Comparison of ENCODE assay signal across 8 cellular contexts in the genomic region with DNA sequence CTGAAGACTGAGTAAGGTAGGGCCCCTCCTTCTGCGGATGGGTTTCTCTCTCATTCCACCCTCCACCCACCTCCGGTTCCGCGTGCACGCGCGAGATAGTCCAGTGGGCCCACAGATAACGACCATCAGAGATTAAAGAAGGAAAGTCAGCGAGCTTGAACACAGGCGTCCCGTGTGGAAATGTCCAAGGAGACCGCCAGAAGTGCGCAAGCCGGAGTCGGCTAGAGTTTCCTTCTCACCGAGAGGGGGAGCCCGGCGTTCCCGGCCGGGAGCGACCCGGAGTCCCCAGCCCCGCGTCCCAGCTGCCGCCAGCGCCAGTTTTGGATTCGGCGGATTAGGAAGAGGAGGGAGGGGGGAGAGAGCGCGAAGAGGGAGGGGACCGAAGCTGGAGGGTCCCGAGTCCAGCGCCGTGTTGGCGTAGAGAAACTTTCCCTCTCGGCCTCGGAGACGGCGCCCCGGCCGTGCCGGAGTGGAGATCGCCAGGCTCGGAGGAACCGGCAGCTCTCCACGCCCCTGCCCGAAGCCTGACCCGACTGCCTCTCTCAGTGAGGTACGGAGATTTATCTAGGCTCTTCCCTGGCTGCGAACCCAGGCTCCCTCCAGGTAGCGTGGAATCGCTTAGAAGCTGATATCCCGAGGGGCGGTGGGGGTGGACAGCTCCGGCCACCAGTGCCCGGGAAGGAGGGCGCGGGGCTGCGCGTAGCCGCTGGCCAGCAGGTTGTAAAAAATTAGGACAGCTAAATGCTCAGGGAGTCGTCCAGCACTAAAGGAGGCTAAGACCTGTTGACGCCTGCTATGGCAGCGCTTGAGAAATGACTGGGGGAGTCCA. TPM values are rescaled to one million over a fixed set of nuclear protein-coding genes. Genes with fewer than 3 reads are reported as not detected.
DNase-seq lines count a peak whose midpoint lies in the region; ATAC-seq and TF ChIP-seq lines count a peak whose summit lies in the region.

GULP1 (plus strand) TSS at position 258 of the 829 bp plus-strand sequence. CDS start 185,829 bp downstream, outside the sequence.

- no peak for ATAC-seq in GM19328 (IDR thresholded peaks at IDR 0.05; ENCODE audit: unreplicated experiment)

- H3K27me3 ChIP-seq in Peyer's patch (no peaks in the 10 kb centered on the region), skeletal muscle satellite cell (ENCODE audit: control insufficient read depth, insufficient read depth, low read length) (no peaks in the 10 kb centered on the region)

- no peaks in the 10 kb centered on the region for H3K9me3 ChIP-seq in HEK293 (ENCODE audit: control insufficient read depth, insufficient read depth, low read depth, low read length)
- H3K9me3 ChIP-seq in Peyer's patch = no peaks in the 10 kb centered on the region
- H3K9me3 ChIP-seq in skeletal muscle satellite cell (replicated peaks; ENCODE audit: low read length) = no peaks in the 10 kb centered on the region

- peaks cover 12% of the 10 kb centered on the region for H3K4me1 ChIP-seq in HEK293 (ENCODE audit: control insufficient read depth, insufficient read depth, low read length)
- no peaks in the 10 kb centered on the region for H3K4me1 ChIP-seq in Peyer's patch
- peaks cover 32% of the 10 kb centered on the region for H3K4me1 ChIP-seq in skeletal muscle satellite cell (ENCODE audit: control insufficient read depth, insufficient read depth, low read length)

- H3K36me3 ChIP-seq in HEK293 (ENCODE audit: control insufficient read depth in 2 of 2, insufficient read depth in 1 of 2, low read length in 2 of 2) (no peaks in the 10 kb centered on the region), Peyer's patch (no peaks in the 10 kb centered on the region), skeletal muscle satellite cell (ENCODE audit: insufficient read depth, low read length) (no peaks in the 10 kb centered on the region)

- CTCF ChIA-PET in HEK293 (lab: Yijun Ruan, JAX) = interaction anchor here (0.6 to 2.2 kb wide), 18 partner anchors 9 to 1319 kb away, joined by 3 to 10 read pairs (median 4); no protein-coding TSS in a partner anchor

- H3K27ac ChIP-seq in HEK293 (ENCODE audit: extremely low read depth, low read depth, low read length) (peak within 1 kb of the TSS; percentile 88), Peyer's patch (peak within 1 kb of the TSS; percentile 65 to 96 (median 90))

- POLR2A ChIA-PET in HEK293 (lab: Yijun Ruan, JAX) = interaction anchor here (0.9 to 3.1 kb wide), 19 partner anchors 10 to 297 kb away, joined by 3 to 22 read pairs (median 4); no protein-coding TSS in a partner anchor

- H3K4me3 ChIP-seq in HEK293 (ENCODE audit: low read depth, low read length) (peak within 1 kb of the TSS; percentile 82), Peyer's patch (peak within 1 kb of the TSS; percentile 32 to 69 (median 59)), skeletal muscle satellite cell (ENCODE audit: low read length) (peak within 1 kb of the TSS; percentile 94)

- TF ChIP-seq CTCF in HEK293 (tag by site-specific recombination; IDR thresholded peaks at IDR 0.05) (peak; percentile 85), Peyer's patch (IDR thresholded peaks at IDR 0.05) (peak in 4 of 6 experiments; percentile 45 to 68 (median 66))

- H3K9ac ChIP-seq in skeletal muscle satellite cell (ENCODE audit: low read depth, low read length) = peak within 1 kb of the TSS; percentile 92

- DNase-seq in C1 segment of cervical spinal cord (lab: John Stamatoyannopoulos, UW) (peak in 11 of 14 donors; percentile 5 to 70 (median 45)), Peyer's patch (peak in 2 of 3 donors; percentile 78 to 86), cerebellar cortex (ENCODE audit: low spot score) (peak; percentile 53), iPS-NIHi7 (ENCODE audit: extremely low spot score) (peak; percentile 79), NCI-H2107 treated with DMSO at 0.1 percent for 48 hours (lab: John Stamatoyannopoulos, UW; ENCODE audit: unreplicated experiment) (no peak)

- H3K4me2 ChIP-seq in skeletal muscle satellite cell (ENCODE audit: low read length) = peak within 1 kb of the TSS; percentile 95

- no peak for TF ChIP-seq POLR2A in Peyer's patch (IDR thresholded peaks at IDR 0.05)

TF ChIP-seq in HEK293, 187 proteins besides CTCF, POLR2A, EP300 and RAD21 (continues in another document):
- no peak for TF ChIP-seq ZNF580 (tag by site-specific recombination; IDR thresholded peaks at IDR 0.05)
- TF ChIP-seq ZNF510 (tag by site-specific recombination; IDR thresholded peaks at IDR 0.05; ENCODE audit: insufficient replicate concordance) = no peak
- TF ChIP-seq ZNF747 (tag by site-specific recombination; IDR thresholded peaks at IDR 0.05) = no peak
- no peak for TF ChIP-seq PRDM4 (tag by site-specific recombination; IDR thresholded peaks at IDR 0.05)
- peak; percentile 82 for TF ChIP-seq IKZF3 (tag by site-specific recombination; IDR thresholded peaks at IDR 0.05)
- TF ChIP-seq BCL6B (tag by site-specific recombination; IDR thresholded peaks at IDR 0.05) = no peak
- TF ChIP-seq ZNF350 (tag by site-specific recombination; IDR thresholded peaks at IDR 0.05) = no peak
- TF ChIP-seq ZNF654 (tag by site-specific recombination; IDR thresholded peaks at IDR 0.05; ENCODE audit: low read depth) = no peak
- no peak for TF ChIP-seq FEZF1 (tag by site-specific recombination; IDR thresholded peaks at IDR 0.05)
- no peak for TF ChIP-seq ZNF624 (tag by site-specific recombination; IDR thresholded peaks at IDR 0.05)
- TF ChIP-seq ZNF529 (tag by site-specific recombination; IDR thresholded peaks at IDR 0.05; ENCODE audit: insufficient replicate concordance) = no peak
- TF ChIP-seq EGR2 (tag by site-specific recombination; IDR thresholded peaks at IDR 0.05; ENCODE audit: low read depth) = no peak
- TF ChIP-seq KLF1 (tag by site-specific recombination; IDR thresholded peaks at IDR 0.05) = no peak
- TF ChIP-seq ATF2 (tag by site-specific recombination; IDR thresholded peaks at IDR 0.05; ENCODE audit: low read depth) = no peak
- TF ChIP-seq ZNF600 (tag by site-specific recombination; IDR thresholded peaks at IDR 0.05) = peak; percentile 40; the same call in 1 of the 2 replicates

RNA-seq across cellular contexts. Expression of gene GULP1, which starts in this region (rescaled TPM):
- 100 to 1,000 TPM in 1 of 4 donors, 10 to 100 TPM in 3; 18.8 to 101 (median 29.3) TPM for total RNA-seq in Peyer's patch
- total RNA-seq in skeletal muscle satellite cell (2012; rRNA removed) = 21.0 and 21.4 TPM in 2 replicates
